Comparison of ENCODE assay signal across 12 cellular contexts in the genomic region with DNA sequence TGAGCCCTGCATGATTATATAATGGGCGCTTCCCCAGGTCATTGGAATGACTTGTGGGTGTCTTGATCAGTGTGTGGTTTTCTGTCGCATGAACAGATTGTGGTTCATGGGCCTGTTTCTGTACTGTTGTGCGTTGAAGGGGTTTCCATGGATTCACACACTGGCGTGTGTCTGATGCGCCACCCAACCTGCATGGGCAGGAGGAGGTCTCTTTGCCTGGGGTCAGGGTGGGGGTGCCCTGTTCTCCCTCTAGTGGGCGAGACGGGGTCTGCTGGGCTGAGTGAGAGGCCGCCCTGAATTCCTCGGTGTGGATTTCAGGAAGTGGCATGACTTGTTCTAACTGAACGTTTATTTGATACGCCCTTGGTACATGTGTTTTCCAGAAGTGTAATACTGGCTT. TPM values are rescaled to one million over a fixed set of nuclear protein-coding genes. Genes with fewer than 3 reads are reported as not detected.
DNase-seq lines count a peak whose midpoint lies in the region; ATAC-seq, FAIRE-seq and TF ChIP-seq lines count a peak whose summit lies in the region.
"Not testable (repeated sequence)": the region's sequence is repeated elsewhere in the genome, so short reads cannot be mapped to it uniquely, and the experiment has no call there.
"Had no signal": no experiment of that assay in that cellular context is flagged by ENCODE, and none has a peak within 500 bp of the region (broad histone marks: within the 10 kb centered on the region; RNA-seq: fewer than 3 reads in every experiment).

No MANE protein-coding gene starts in this region.

- H3F3A ChIP-seq in GM23338 (replicated peaks; ENCODE audit: low read depth), result not testable (repeated sequence)

- H3K36me3 ChIP-seq in GM23338 (ENCODE audit: insufficient read depth); GM12878 (ENCODE audit: control insufficient read depth in 2 of 2, insufficient read depth in 2 of 2, low read length in 1 of 2); HepG2 (replicated peaks in 1 of 2; ENCODE audit: control insufficient read depth in 1 of 2, insufficient read depth in 2 of 2, low read length in 2 of 2): not testable (repeated sequence)

- SMC1A ChIA-PET in GM12878 (lab: Charles Lee; ENCODE audit: uncharacterized antibody, unreplicated experiment), result not testable (repeated sequence)

- POLR2A ChIA-PET in AG04449 (lab: Yijun Ruan, JAX); activated CD4-positive, alpha-beta T cell treated with anti-CD3 and anti-CD28 coated beads for 36 hours (lab: Charles Lee); GM12878 (lab: Charles Lee); HepG2 (lab: Yijun Ruan, JAX): not testable (repeated sequence)

- not testable (repeated sequence) for H3K4me3 Mint-ChIP-seq in GM23338; activated CD4-positive, alpha-beta T cell treated with anti-CD3 and anti-CD28 coated beads for 36 hours; progenitor cell of endocrine pancreas (ENCODE audit: low read depth)

- not testable (repeated sequence) for H3K9ac ChIP-seq in GM12878 (ENCODE audit: control insufficient read depth, insufficient read depth, low read length); HepG2 (ENCODE audit: insufficient read depth, low read depth, low read length)

- H3K36me3 Mint-ChIP-seq in GM23338 (ENCODE audit: low read depth); activated CD4-positive, alpha-beta T cell treated with anti-CD3 and anti-CD28 coated beads for 36 hours (ENCODE audit: low read depth); progenitor cell of endocrine pancreas (ENCODE audit: insufficient read depth): not testable (repeated sequence)

- not testable (repeated sequence) for H3K4me3 ChIP-seq in AG04449 (ENCODE audit: low read depth, low read length); GM23338; GM12878; HepG2 (replicated peaks in 1 of 3; ENCODE audit: insufficient read depth in 1 of 3, low read depth in 2 of 3, low read length in 3 of 3)

- TF ChIP-seq EP300 in GM12878 (IDR thresholded peaks at IDR 0.05; ENCODE audit: borderline replicate concordance in 1 of 2, control insufficient read depth in 1 of 2, low read depth in 2 of 2, low read length in 2 of 2); HepG2 (IDR thresholded peaks at IDR 0.05; ENCODE audit: low read depth in 2 of 2, low read length in 2 of 2); HepG2 (CRISPR knock-in tag; IDR thresholded peaks at IDR 0.05; ENCODE audit: borderline replicate concordance): not testable (repeated sequence)

- not testable (repeated sequence) for H3K9me2 ChIP-seq in GM23338 (ENCODE audit: insufficient read depth)

- not testable (repeated sequence) for H3K9me3 Mint-ChIP-seq in GM23338; activated CD4-positive, alpha-beta T cell treated with anti-CD3 and anti-CD28 coated beads for 36 hours (ENCODE audit: low read depth); progenitor cell of endocrine pancreas (ENCODE audit: low read depth)

- DNase-seq in AG04449 (ENCODE audit: low read depth, low spot score); GM12878 (ENCODE audit: low read depth, low spot score); progenitor cell of endocrine pancreas (ENCODE audit: low spot score, unreplicated experiment): not testable (repeated sequence)
- DNase-seq in GM23338 (ENCODE audit: low spot score) (peak; percentile 60), NCI-H82 (lab: John Stamatoyannopoulos, UW) (peak; percentile 21), fibroblast of peridontal ligament (ENCODE audit: extremely low read depth) (peak; percentile 21), HepG2 (ENCODE audit: low spot score) (peak; percentile 14)
- peak; percentile 40 for DNase-seq in activated CD4-positive, alpha-beta T cell treated with anti-CD3 and anti-CD28 coated beads for 36 hours

- no CpG with 5 or more reads among the region's 11 CpGs for WGBS in GM12878 (ENCODE audit: insufficient coverage, insufficient replicate concordance, low lambda C conversion rate, missing lambda C conversion rate)
- WGBS in HepG2 (ENCODE audit: low lambda C conversion rate), result 72% methylated on average over 6 of the region's 11 CpGs

- not testable (repeated sequence) for H3K9me3 ChIP-seq in GM12878 (replicated peaks; ENCODE audit: control insufficient read depth, insufficient read depth, low read length); HepG2 (ENCODE audit: low read length)

- ATAC-seq in GM23338 (peak; percentile 94), HepG2 (peak; percentile 69)
- peak; percentile 72 for ATAC-seq in activated CD4-positive, alpha-beta T cell treated with anti-CD3 and anti-CD28 coated beads for 36 hours
- not testable (repeated sequence) for ATAC-seq in GM12878

- CTCF ChIA-PET in AG04449 (lab: Yijun Ruan, JAX); activated CD4-positive, alpha-beta T cell treated with anti-CD3 and anti-CD28 coated beads for 36 hours (lab: Charles Lee); GM12878 (lab: Yijun Ruan, JAX); HepG2 (lab: Yijun Ruan, JAX; ENCODE audit: low intra/inter-chr PET ratio, low total read pairs): not testable (repeated sequence)

- H3K79me2 ChIP-seq in GM23338 (replicated peaks; ENCODE audit: insufficient read depth); GM12878 (ENCODE audit: control insufficient read depth, insufficient read depth, low read length); HepG2 (ENCODE audit: insufficient read depth, low read length): not testable (repeated sequence)

- not testable (repeated sequence) for H3K4me1 ChIP-seq in GM23338 (ENCODE audit: insufficient read depth); GM12878 (ENCODE audit: control insufficient read depth, insufficient read depth, low read length); HepG2 (ENCODE audit: insufficient read depth, low read length)

- H3K27me3 ChIP-seq in GM23338 (ENCODE audit: insufficient read depth); GM12878 (replicated peaks in 1 of 2; ENCODE audit: control insufficient read depth in 2 of 2, insufficient read depth in 2 of 2, low read length in 1 of 2); HepG2 (ENCODE audit: control insufficient read depth in 1 of 2, insufficient read depth in 2 of 2, low read length in 2 of 2): not testable (repeated sequence)

- not testable (repeated sequence) for H2AFZ ChIP-seq in GM23338; GM12878 (ENCODE audit: control insufficient read depth, low read depth, low read length); HepG2 (ENCODE audit: low read length)

- intact Hi-C loops in activated CD4-positive, alpha-beta T cell treated with anti-CD3 and anti-CD28 coated beads for 36 hours (cut with DNase I, micrococcal nuclease); GM12878 (cut with micrococcal nuclease; ENCODE audit: unreplicated experiment); HepG2 (cut with micrococcal nuclease; ENCODE audit: unreplicated experiment): not testable (repeated sequence)

- not testable (repeated sequence) for TF ChIP-seq POLR2A in GM12878 (IDR thresholded peaks at IDR 0.05; ENCODE audit: low read depth, low read length); HepG2 (IDR thresholded peaks at IDR 0.05; ENCODE audit: insufficient read depth in 1 of 2, low read depth in 2 of 2, low read length in 2 of 2)

- not testable (repeated sequence) for H3K27ac ChIP-seq in GM23338 (ENCODE audit: low read depth); GM12878 (ENCODE audit: control insufficient read depth, insufficient read depth); HepG2 (ENCODE audit: extremely low read length, insufficient read depth, low read length)

- H3K4me2 ChIP-seq in GM23338; GM12878 (ENCODE audit: control insufficient read depth, insufficient read depth); HepG2 (ENCODE audit: low read depth, low read length): not testable (repeated sequence)

- in situ Hi-C loops in GM12878 (cut with MboI); HepG2 (cut with HindIII; ENCODE audit: extremely low pct_ligation_motif_present, low pct_unique_long_range_greater_than_20kb): not testable (repeated sequence)

- H3K4me1 Mint-ChIP-seq in GM23338; activated CD4-positive, alpha-beta T cell treated with anti-CD3 and anti-CD28 coated beads for 36 hours; progenitor cell of endocrine pancreas (ENCODE audit: low read depth): not testable (repeated sequence)

- BruUV-seq in GM12878 (replicated peaks; lab: Mats Ljungman, UMichigan); HepG2 (replicated peaks; lab: Mats Ljungman, UMichigan): not testable (repeated sequence)

- FAIRE-seq in GM12878 (lab: Jason Lieb, UNC), result peak; percentile 86
- peak; percentile 84 for FAIRE-seq in HepG2 (lab: Jason Lieb, UNC)

- H4K20me1 ChIP-seq in GM23338 (replicated peaks; ENCODE audit: insufficient read depth); GM12878 (ENCODE audit: control insufficient read depth, insufficient read depth); HepG2 (ENCODE audit: insufficient read depth, low read length): not testable (repeated sequence)

- H3K27ac Mint-ChIP-seq in GM23338; activated CD4-positive, alpha-beta T cell treated with anti-CD3 and anti-CD28 coated beads for 36 hours; progenitor cell of endocrine pancreas: not testable (repeated sequence)

- TF ChIP-seq CTCF in AG04449 (IDR thresholded peaks at IDR 0.05; ENCODE audit: insufficient read depth, low read length, missing control alignments), result peak; percentile 3
- peak; percentile 26 to 46; a peak in 2 of 4 replicates for TF ChIP-seq CTCF in GM23338 (conservative IDR thresholded peaks at IDR 0.05; ENCODE audit: low read depth in 2 of 2)
- TF ChIP-seq CTCF in GM12878 (IDR thresholded peaks at IDR 0.05 in 2 of 3, conservative IDR thresholded peaks at IDR 0.05 in 1 of 3; ENCODE audit: control insufficient read depth in 2 of 3, extremely low read depth in 1 of 3, insufficient read depth in 1 of 3, low read depth in 3 of 3, low read length in 3 of 3); HepG2 (CRISPR knock-in tag; IDR thresholded peaks at IDR 0.05): not testable (repeated sequence)
- TF ChIP-seq CTCF in progenitor cell of endocrine pancreas (IDR thresholded peaks at IDR 0.05; ENCODE audit: unreplicated experiment), result peak; percentile 34

- TF ChIP-seq RAD21 in GM12878 (IDR thresholded peaks at IDR 0.05; ENCODE audit: insufficient read depth, low read depth, low read length); HepG2 (CRISPR knock-in tag; IDR thresholded peaks at IDR 0.05): not testable (repeated sequence)

- RAD21 ChIA-PET in GM12878 (lab: Charles Lee; ENCODE audit: unreplicated experiment), result not testable (repeated sequence)

- H3K27me3 Mint-ChIP-seq in GM23338 (ENCODE audit: insufficient read depth, low read depth, poor library complexity); activated CD4-positive, alpha-beta T cell treated with anti-CD3 and anti-CD28 coated beads for 36 hours; progenitor cell of endocrine pancreas: not testable (repeated sequence)

RNA-seq across cellular contexts. Expression of a gene that starts 42.3 kb away (rescaled TPM):
- 24.9 and 25.8 TPM in 2 replicates for total RNA-seq in GM23338 (2014; rRNA removed; shearing (Covaris generic))
- polyA plus RNA-seq in GM23338 (2016; fragmentation: Nextera tagmentation; extraction: Ambion mirVana), result 13.1 and 19.3 TPM in 2 replicates
- total RNA-seq in activated CD4-positive, alpha-beta T cell treated with anti-CD3 and anti-CD28 coated beads for 36 hours, result 10 to 100 TPM; 30.4 to 34.5 TPM
- 62.9 and 66.4 TPM in 2 replicates for total RNA-seq in GM12878 (2013; cell fraction: nucleolus; rRNA removed)
- total RNA-seq in GM12878 (2014; rRNA removed), result 18.2 and 22.7 TPM in 2 replicates
- total RNA-seq in GM12878 (2014; rRNA removed; fragmentation: Illumina TruSeq; extraction: Trizol), result 15.8 and 18.0 TPM in 2 replicates
- total RNA-seq in GM12878 (2021), result 35.7 and 39.0 TPM in 2 replicates
- 11.0 TPM for polyA plus RNA-seq in GM12878 (2011; ENCODE audit: low read depth)
- 40.1 and 41.3 TPM in 2 replicates for polyA plus RNA-seq in GM12878 (2011; rRNA removed)
- 30.9 and 33.6 TPM in 2 replicates for polyA plus RNA-seq in GM12878 (2011; cell fraction: cytosol; rRNA removed)
- polyA plus RNA-seq in GM12878 (2011; cell fraction: nucleus; rRNA removed), result 45.6 and 48.6 TPM in 2 replicates
- 15.1 and 19.1 TPM in 2 replicates for polyA plus RNA-seq in GM12878 (2012)
- 31.6 and 38.5 TPM in 2 replicates for polyA plus RNA-seq in GM12878 (2014; fragmentation: Illumina TruSeq; extraction: Trizol)
- polyA plus RNA-seq in GM12878 (2014; fragmentation: Nextera tagmentation; extraction: Ambion mirVana), result 1 to 10 TPM; 3.9 to 5.2 TPM
- 24.7 and 25.5 TPM in 2 replicates for polyA plus RNA-seq in GM12878 (2014; rRNA removed)
- 10 to 100 TPM; 26.3 to 30.8 TPM for polyA plus RNA-seq in GM12878 (2016; fragmentation: Nextera tagmentation; extraction: Ambion mirVana)
- polyA minus RNA-seq in GM12878 (2011; rRNA and poly(A)+ RNA removed), result 46.2 and 54.6 TPM in 2 replicates
- 11.4 and 16.6 TPM in 2 replicates for polyA minus RNA-seq in GM12878 (2011; cell fraction: cytosol; rRNA and poly(A)+ RNA removed)
- polyA minus RNA-seq in GM12878 (2011; cell fraction: nucleus; rRNA and poly(A)+ RNA removed), result 18.3 and 23.6 TPM in 2 replicates
- 59.6 and 72.9 TPM in 2 replicates for total RNA-seq in HepG2 (2016; rRNA removed; fragmentation: Illumina TruSeq; extraction: Trizol)
- 53.8 and 58.1 TPM in 2 replicates for total RNA-seq in HepG2 (2016; cell fraction: cytosol; rRNA removed; fragmentation: Illumina TruSeq; extraction: Trizol; ENCODE audit: low read depth)
- 57.5 and 62.0 TPM in 2 replicates for total RNA-seq in HepG2 (2016; cell fraction: insoluble cytoplasmic fraction; rRNA removed; fragmentation: Illumina TruSeq; extraction: Trizol)
- total RNA-seq in HepG2 (2016; cell fraction: membrane; rRNA removed; fragmentation: Illumina TruSeq; extraction: Trizol), result 43.6 and 57.5 TPM in 2 replicates
- 40.5 and 51.1 TPM in 2 replicates for total RNA-seq in HepG2 (2016; cell fraction: nucleus; rRNA removed; fragmentation: Illumina TruSeq; extraction: Trizol)
- 129 TPM in 2 replicates for polyA plus RNA-seq in HepG2 (2011; rRNA removed)
- 93.3 and 120 TPM in 2 replicates for polyA plus RNA-seq in HepG2 (2011; cell fraction: cytosol; rRNA removed)
- polyA plus RNA-seq in HepG2 (2011; cell fraction: nucleus; rRNA removed), result 125 and 138 TPM in 2 replicates
- 68.8 and 96.6 TPM in 2 replicates for polyA plus RNA-seq in HepG2 (2012)
- polyA plus RNA-seq in HepG2 (2016; cell fraction: cytosol; fragmentation: Illumina TruSeq; extraction: Trizol; ENCODE audit: low read depth), result 21.1 and 27.5 TPM in 2 replicates
- 55.5 and 59.6 TPM in 2 replicates for polyA plus RNA-seq in HepG2 (2016; cell fraction: insoluble cytoplasmic fraction; fragmentation: Illumina TruSeq; extraction: Trizol; ENCODE audit: low read depth)
- 31.1 and 35.0 TPM in 2 replicates for polyA plus RNA-seq in HepG2 (2016; cell fraction: membrane; fragmentation: Illumina TruSeq; extraction: Trizol; ENCODE audit: low read depth)
- 66.4 and 80.4 TPM in 2 replicates for polyA plus RNA-seq in HepG2 (2016; cell fraction: nucleus; fragmentation: Illumina TruSeq; extraction: Trizol; ENCODE audit: insufficient read depth, low read depth)
- 39.6 and 230 TPM in 2 replicates for polyA minus RNA-seq in HepG2 (2011; rRNA and poly(A)+ RNA removed; ENCODE audit: low replicate concordance)
- 117 and 142 TPM in 2 replicates for polyA minus RNA-seq in HepG2 (2011; cell fraction: cytosol; rRNA and poly(A)+ RNA removed)
- polyA minus RNA-seq in HepG2 (2011; cell fraction: nucleus; rRNA and poly(A)+ RNA removed), result 118 and 140 TPM in 2 replicates
- 45.0 and 45.1 TPM in 2 replicates for total RNA-seq in progenitor cell of endocrine pancreas

RNA-seq across cellular contexts. Expression of a gene that starts 48.9 kb away (rescaled TPM):
- total RNA-seq in GM23338 (2014; rRNA removed; shearing (Covaris generic)), result 0.31 TPM in 1 of 2 replicates, not detected in the other
- 7.5 and 10.1 TPM in 2 replicates for polyA plus RNA-seq in GM23338 (2016; fragmentation: Nextera tagmentation; extraction: Ambion mirVana)
- not detected for total RNA-seq in activated CD4-positive, alpha-beta T cell treated with anti-CD3 and anti-CD28 coated beads for 36 hours
- total RNA-seq in GM12878 (2013; cell fraction: nucleolus; rRNA removed), result 0.98 TPM in 1 of 2 replicates, not detected in the other
- total RNA-seq in GM12878 (2014; rRNA removed), result not detected in 2 replicates
- not detected in 2 replicates for total RNA-seq in GM12878 (2014; rRNA removed; fragmentation: Illumina TruSeq; extraction: Trizol)
- 0.15 TPM in 1 of 2 replicates, not detected in the other for total RNA-seq in GM12878 (2021)
- polyA plus RNA-seq in GM12878 (2011; ENCODE audit: low read depth), result not detected
- 0.05 TPM in 1 of 2 replicates, not detected in the other for polyA plus RNA-seq in GM12878 (2011; rRNA removed)
- 0.13 TPM in 1 of 2 replicates, not detected in the other for polyA plus RNA-seq in GM12878 (2011; cell fraction: cytosol; rRNA removed)
- polyA plus RNA-seq in GM12878 (2011; cell fraction: nucleus; rRNA removed), result 0.16 TPM in 1 of 2 replicates, not detected in the other
- 2.8 TPM in 1 of 2 replicates, not detected in the other for polyA plus RNA-seq in GM12878 (2012)
- not detected in 2 replicates for polyA plus RNA-seq in GM12878 (2014; fragmentation: Illumina TruSeq; extraction: Trizol)
- polyA plus RNA-seq in GM12878 (2014; fragmentation: Nextera tagmentation; extraction: Ambion mirVana), result 1 to 10 TPM in 1 of 2 experiments, not detected in 1; 1.5 TPM
- polyA plus RNA-seq in GM12878 (2014; rRNA removed), result not detected in 2 replicates
- 1 to 10 TPM; 3.9 to 8.2 TPM for polyA plus RNA-seq in GM12878 (2016; fragmentation: Nextera tagmentation; extraction: Ambion mirVana)
- polyA minus RNA-seq in GM12878 (2011; rRNA and poly(A)+ RNA removed), result 0.31 TPM in 1 of 2 replicates, not detected in the other
- not detected in 2 replicates for polyA minus RNA-seq in GM12878 (2011; cell fraction: cytosol; rRNA and poly(A)+ RNA removed)
- 0.36 and 0.96 TPM in 2 replicates for polyA minus RNA-seq in GM12878 (2011; cell fraction: nucleus; rRNA and poly(A)+ RNA removed)
- not detected in 2 replicates for total RNA-seq in HepG2 (2016; rRNA removed; fragmentation: Illumina TruSeq; extraction: Trizol)
- total RNA-seq in HepG2 (2016; cell fraction: cytosol; rRNA removed; fragmentation: Illumina TruSeq; extraction: Trizol; ENCODE audit: low read depth), result not detected in 2 replicates
- total RNA-seq in HepG2 (2016; cell fraction: insoluble cytoplasmic fraction; rRNA removed; fragmentation: Illumina TruSeq; extraction: Trizol), result not detected in 2 replicates
- total RNA-seq in HepG2 (2016; cell fraction: membrane; rRNA removed; fragmentation: Illumina TruSeq; extraction: Trizol), result not detected in 2 replicates
- not detected in 2 replicates for total RNA-seq in HepG2 (2016; cell fraction: nucleus; rRNA removed; fragmentation: Illumina TruSeq; extraction: Trizol)
- polyA plus RNA-seq in HepG2 (2011; rRNA removed), result 0.04 TPM in 1 of 2 replicates, not detected in the other
- polyA plus RNA-seq in HepG2 (2011; cell fraction: cytosol; rRNA removed), result not detected in 2 replicates
- polyA plus RNA-seq in HepG2 (2011; cell fraction: nucleus; rRNA removed), result 0.16 TPM in 1 of 2 replicates, not detected in the other
- not detected in 2 replicates for polyA plus RNA-seq in HepG2 (2012)
- not detected in 2 replicates for polyA plus RNA-seq in HepG2 (2016; cell fraction: cytosol; fragmentation: Illumina TruSeq; extraction: Trizol; ENCODE audit: low read depth)
- polyA plus RNA-seq in HepG2 (2016; cell fraction: insoluble cytoplasmic fraction; fragmentation: Illumina TruSeq; extraction: Trizol; ENCODE audit: low read depth), result not detected in 2 replicates
- polyA plus RNA-seq in HepG2 (2016; cell fraction: membrane; fragmentation: Illumina TruSeq; extraction: Trizol; ENCODE audit: low read depth), result not detected in 2 replicates
- not detected in 2 replicates for polyA plus RNA-seq in HepG2 (2016; cell fraction: nucleus; fragmentation: Illumina TruSeq; extraction: Trizol; ENCODE audit: insufficient read depth, low read depth)
- polyA minus RNA-seq in HepG2 (2011; rRNA and poly(A)+ RNA removed; ENCODE audit: low replicate concordance), result 0.10 and 0.16 TPM in 2 replicates
- not detected in 2 replicates for polyA minus RNA-seq in HepG2 (2011; cell fraction: cytosol; rRNA and poly(A)+ RNA removed)
- 0.37 and 0.52 TPM in 2 replicates for polyA minus RNA-seq in HepG2 (2011; cell fraction: nucleus; rRNA and poly(A)+ RNA removed)
- total RNA-seq in progenitor cell of endocrine pancreas, result 0.58 and 0.62 TPM in 2 replicates
- total RNA-seq: A172, esophagus muscularis mucosa, vagina had no signal
- polyA plus RNA-seq: SK-N-SH had no signal

RNA-seq across cellular contexts. Expression of a gene that starts 60.0 kb away (rescaled TPM):
- 62.1 and 68.1 TPM in 2 replicates for total RNA-seq in GM23338 (2014; rRNA removed; shearing (Covaris generic))
- polyA plus RNA-seq in GM23338 (2016; fragmentation: Nextera tagmentation; extraction: Ambion mirVana), result 12.2 and 20.2 TPM in 2 replicates
- 10 to 100 TPM; 20.9 to 31.6 TPM for total RNA-seq in activated CD4-positive, alpha-beta T cell treated with anti-CD3 and anti-CD28 coated beads for 36 hours
- total RNA-seq in GM12878 (2013; cell fraction: nucleolus; rRNA removed), result 69.9 and 87.2 TPM in 2 replicates
- 26.3 and 32.2 TPM in 2 replicates for total RNA-seq in GM12878 (2014; rRNA removed)
- 8.0 and 8.9 TPM in 2 replicates for total RNA-seq in GM12878 (2014; rRNA removed; fragmentation: Illumina TruSeq; extraction: Trizol)
- total RNA-seq in GM12878 (2021), result 35.1 and 41.8 TPM in 2 replicates
- 4.6 TPM for polyA plus RNA-seq in GM12878 (2011; ENCODE audit: low read depth)
- polyA plus RNA-seq in GM12878 (2011; rRNA removed), result 3.0 and 5.2 TPM in 2 replicates
- polyA plus RNA-seq in GM12878 (2011; cell fraction: cytosol; rRNA removed), result 8.4 and 14.9 TPM in 2 replicates
- polyA plus RNA-seq in GM12878 (2011; cell fraction: nucleus; rRNA removed), result 92.7 and 133 TPM in 2 replicates
- polyA plus RNA-seq in GM12878 (2012), result 17.9 and 19.9 TPM in 2 replicates
- 0.76 and 3.9 TPM in 2 replicates for polyA plus RNA-seq in GM12878 (2014; fragmentation: Illumina TruSeq; extraction: Trizol)
- polyA plus RNA-seq in GM12878 (2014; fragmentation: Nextera tagmentation; extraction: Ambion mirVana), result under 1 TPM in 1 of 2 experiments, not detected in 1; 0.60 TPM
- 35.6 and 38.4 TPM in 2 replicates for polyA plus RNA-seq in GM12878 (2014; rRNA removed)
- polyA plus RNA-seq in GM12878 (2016; fragmentation: Nextera tagmentation; extraction: Ambion mirVana), result 10 to 100 TPM; 24.3 to 29.4 TPM
- 3.6 and 13.4 TPM in 2 replicates for polyA minus RNA-seq in GM12878 (2011; rRNA and poly(A)+ RNA removed)
- polyA minus RNA-seq in GM12878 (2011; cell fraction: cytosol; rRNA and poly(A)+ RNA removed), result 4.2 and 7.5 TPM in 2 replicates
- 27.3 and 47.7 TPM in 2 replicates for polyA minus RNA-seq in GM12878 (2011; cell fraction: nucleus; rRNA and poly(A)+ RNA removed)
- total RNA-seq in HepG2 (2016; rRNA removed; fragmentation: Illumina TruSeq; extraction: Trizol), result 13.8 and 39.1 TPM in 2 replicates
- total RNA-seq in HepG2 (2016; cell fraction: cytosol; rRNA removed; fragmentation: Illumina TruSeq; extraction: Trizol; ENCODE audit: low read depth), result 14.4 and 16.3 TPM in 2 replicates
- 15.5 and 37.7 TPM in 2 replicates for total RNA-seq in HepG2 (2016; cell fraction: insoluble cytoplasmic fraction; rRNA removed; fragmentation: Illumina TruSeq; extraction: Trizol)
- 11.4 and 12.8 TPM in 2 replicates for total RNA-seq in HepG2 (2016; cell fraction: membrane; rRNA removed; fragmentation: Illumina TruSeq; extraction: Trizol)
- 56.5 and 57.9 TPM in 2 replicates for total RNA-seq in HepG2 (2016; cell fraction: nucleus; rRNA removed; fragmentation: Illumina TruSeq; extraction: Trizol)
- polyA plus RNA-seq in HepG2 (2011; rRNA removed), result 33.5 and 51.3 TPM in 2 replicates
- polyA plus RNA-seq in HepG2 (2011; cell fraction: cytosol; rRNA removed), result 12.9 and 24.3 TPM in 2 replicates
- polyA plus RNA-seq in HepG2 (2011; cell fraction: nucleus; rRNA removed), result 624 and 803 TPM in 2 replicates
- polyA plus RNA-seq in HepG2 (2012), result 30.1 and 34.2 TPM in 2 replicates
- polyA plus RNA-seq in HepG2 (2016; cell fraction: cytosol; fragmentation: Illumina TruSeq; extraction: Trizol; ENCODE audit: low read depth), result 5.3 and 8.4 TPM in 2 replicates
- 11.9 and 12.8 TPM in 2 replicates for polyA plus RNA-seq in HepG2 (2016; cell fraction: insoluble cytoplasmic fraction; fragmentation: Illumina TruSeq; extraction: Trizol; ENCODE audit: low read depth)
- 7.2 and 9.8 TPM in 2 replicates for polyA plus RNA-seq in HepG2 (2016; cell fraction: membrane; fragmentation: Illumina TruSeq; extraction: Trizol; ENCODE audit: low read depth)
- 125 and 129 TPM in 2 replicates for polyA plus RNA-seq in HepG2 (2016; cell fraction: nucleus; fragmentation: Illumina TruSeq; extraction: Trizol; ENCODE audit: insufficient read depth, low read depth)
- polyA minus RNA-seq in HepG2 (2011; rRNA and poly(A)+ RNA removed; ENCODE audit: low replicate concordance), result 20.8 and 63.2 TPM in 2 replicates
- 11.8 and 13.7 TPM in 2 replicates for polyA minus RNA-seq in HepG2 (2011; cell fraction: cytosol; rRNA and poly(A)+ RNA removed)
- polyA minus RNA-seq in HepG2 (2011; cell fraction: nucleus; rRNA and poly(A)+ RNA removed), result 81.2 and 102 TPM in 2 replicates
- 38.7 and 40.8 TPM in 2 replicates for total RNA-seq in progenitor cell of endocrine pancreas
